Comparison of ENCODE assay signal across 8 cellular contexts in the genomic region with DNA sequence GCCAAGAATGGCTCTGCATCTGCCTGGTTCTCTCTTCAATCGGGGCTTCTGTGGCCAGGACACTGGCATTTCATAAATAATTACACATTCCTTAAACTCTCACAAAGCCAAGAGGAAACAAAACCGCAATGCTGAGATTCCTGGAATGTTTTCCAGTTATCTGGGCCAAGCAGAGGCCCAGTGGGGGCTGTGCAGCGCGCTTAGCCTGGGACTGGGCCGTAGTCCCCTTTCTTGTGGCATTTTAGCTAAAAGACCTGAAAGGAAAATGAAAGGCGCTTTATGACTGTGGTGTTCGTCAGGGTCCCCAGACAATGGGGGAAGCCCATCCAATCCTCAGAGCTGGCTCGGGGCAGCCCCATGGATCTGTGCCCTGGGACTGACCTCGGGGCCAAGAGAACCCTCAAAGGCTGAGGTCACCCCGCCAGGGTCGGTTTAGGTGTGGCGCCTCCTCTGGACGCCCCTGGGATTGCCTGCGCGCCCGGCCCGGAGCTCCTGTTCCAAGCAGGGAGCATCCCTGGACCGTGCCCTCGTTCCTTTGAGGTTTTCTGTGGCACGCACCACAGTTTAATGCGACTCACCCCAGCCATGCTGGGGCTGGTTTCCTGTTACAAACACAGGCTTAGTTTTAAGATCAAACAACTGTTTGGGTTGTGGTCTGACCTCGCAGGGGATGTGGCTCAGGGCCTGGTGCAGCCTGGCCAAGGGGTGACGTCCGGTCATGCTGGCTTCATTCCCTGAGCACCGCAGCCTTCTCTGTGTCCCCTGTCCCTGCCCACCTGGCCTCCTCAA. TPM values are rescaled to one million over a fixed set of nuclear protein-coding genes. Genes with fewer than 3 reads are reported as not detected.
DNase-seq lines count a peak whose midpoint lies in the region; ATAC-seq and TF ChIP-seq lines count a peak whose summit lies in the region.

No MANE protein-coding gene starts in this region.

- peak overlapping the region; percentile 39 for H3K4me3 ChIP-seq in WI38 (ENCODE audit: low read depth, low read length)

- ATAC-seq in GM18909 (IDR thresholded peaks at IDR 0.05; ENCODE audit: poor library complexity, unreplicated experiment) (peak; percentile 81), HG03159 (IDR thresholded peaks at IDR 0.05; ENCODE audit: unreplicated experiment) (peak; percentile 76)

- DNase-seq in AG08396 (ENCODE audit: low spot score) (peak; percentile 83), fibroblast of peridontal ligament (ENCODE audit: extremely low read depth) (peak; percentile 92), pulmonary artery endothelial cell (ENCODE audit: low read depth, low spot score) (peak; percentile 33), hypothalamus (lab: John Stamatoyannopoulos, UW) (no peak), NCI-H1105 treated with DMSO at 0.1 percent for 48 hours (lab: John Stamatoyannopoulos, UW) (no peak)

- TF ChIP-seq CTCF in WI38 (IDR thresholded peaks at IDR 0.05; ENCODE audit: low read depth, low read length): peak; percentile 59

RNA-seq across cellular contexts. Expression of a gene that starts 51.5 kb away (rescaled TPM):
- 0.13 TPM in 1 of 2 replicates, not detected in the other for total RNA-seq in pulmonary artery endothelial cell

Comparison
In these comparisons a context has a peak if more than half of its experiments do, and no peak if none do; other contexts are left out.
1. DNase-seq: peak in AG08396 (single experiment), fibroblast of peridontal ligament (single experiment) and pulmonary artery endothelial cell (single experiment); none in hypothalamus (0 of 51) and NCI-H1105 treated with DMSO at 0.1 percent for 48 hours (single experiment).